In genomic region chr1:26122988-26123973, GRCh38 we compare ENCODE assay signal across 9 cellular contexts. TPM values are rescaled to one million over a fixed set of nuclear protein-coding genes. Genes with fewer than 3 reads are reported as not detected.
DNase-seq lines count a peak whose midpoint lies in the region; ATAC-seq and TF ChIP-seq lines count a peak whose summit lies in the region.
"Had no signal": no experiment of that assay in that cellular context is flagged by ENCODE, and none has a peak within 500 bp of the region (broad histone marks: within the 10 kb centered on the region; RNA-seq: fewer than 3 reads in every experiment).

No MANE protein-coding gene starts in this region.

- no peaks in the 10 kb centered on the region for H3K9me3 Mint-ChIP-seq in activated CD8-positive, alpha-beta memory T cell treated with anti-CD3 and anti-CD28 coated beads, Interleukin-2, amount 10 ng/mL, durations not matched to agents 7 days and 5 days (ENCODE audit: low read depth)

- no peaks in the 10 kb centered on the region for H3K27me3 ChIP-seq in effector memory CD4-positive, alpha-beta T cell (replicated peaks; ENCODE audit: control insufficient read depth, insufficient read depth, low read length, poor library complexity, severe bottlenecking)

- H3K4me3 ChIP-seq in effector memory CD4-positive, alpha-beta T cell (ENCODE audit: insufficient read depth, low read depth, low read length, poor library complexity, severe bottlenecking): no peak overlapping the region

- H3K9me3 ChIP-seq in effector memory CD4-positive, alpha-beta T cell (ENCODE audit: control insufficient read depth, low read length): no peaks in the 10 kb centered on the region

- H3K27me3 Mint-ChIP-seq in activated CD8-positive, alpha-beta memory T cell treated with anti-CD3 and anti-CD28 coated beads, Interleukin-2, amount 10 ng/mL, durations not matched to agents 7 days and 5 days: no peaks in the 10 kb centered on the region

- H3K4me1 ChIP-seq in effector memory CD4-positive, alpha-beta T cell (ENCODE audit: control insufficient read depth, insufficient read depth, low read length, poor library complexity, severe bottlenecking): peaks cover 18% of the 10 kb centered on the region

- peaks cover 18% of the 10 kb centered on the region for H3K36me3 ChIP-seq in effector memory CD4-positive, alpha-beta T cell (ENCODE audit: control insufficient read depth, insufficient read depth, low read length)

- CTCF ChIA-PET in activated CD8-positive, alpha-beta memory T cell treated with anti-CD3 and anti-CD28 coated beads, Interleukin-2, amount 10 ng/mL, durations not matched to agents 7 days and 5 days (lab: Charles Lee): interaction anchor here (1.0 to 7.6 kb wide), 14 partner anchors 12 to 294 kb away, joined by 3 to 66 read pairs (median 7); partner anchors contain the start of genes CEP85, PAFAH2, PDIK1L and ZNF593
- CTCF ChIA-PET in RWPE1 (lab: Yijun Ruan, JAX): interaction anchor here (0.6 to 0.9 kb wide), 4 partner anchors 16 to 231 kb away, joined by 4 to 10 read pairs (median 4); no protein-coding TSS in a partner anchor

- peak overlapping the region; percentile 85 for H3K27ac Mint-ChIP-seq in activated CD8-positive, alpha-beta memory T cell treated with anti-CD3 and anti-CD28 coated beads, Interleukin-2, amount 10 ng/mL, durations not matched to agents 7 days and 5 days

- H3K36me3 Mint-ChIP-seq in activated CD8-positive, alpha-beta memory T cell treated with anti-CD3 and anti-CD28 coated beads, Interleukin-2, amount 10 ng/mL, durations not matched to agents 7 days and 5 days: peaks cover 42% of the 10 kb centered on the region

- DNase-seq in activated CD8-positive, alpha-beta memory T cell treated with anti-CD3 and anti-CD28 coated beads, Interleukin-2, amount 10 ng/mL, durations not matched to agents 7 days and 5 days: peak; percentile 55
- no peak for DNase-seq in activated CD8-positive, alpha-beta memory T cell treated with anti-CD3 and anti-CD28 coated beads, Interleukin-2, amount 50 U/mL, for 48 hours
- DNase-seq in RWPE1 (ENCODE audit: low spot score) (peak; percentile 74), NCI-H2029 treated with DMSO at 0.1 percent for 48 hours (lab: John Stamatoyannopoulos, UW) (no peak), hypothalamus (lab: John Stamatoyannopoulos, UW) (no peak)
- no peak for DNase-seq in effector memory CD4-positive, alpha-beta T cell
- no peak for DNase-seq in stimulated activated naive CD8-positive, alpha-beta T cell treated with anti-CD3 and anti-CD28 coated beads, Interleukin-15, Interleukin-2, amounts not matched to agents 100 U/mL and 50 U/mL, for 24 hours

- peaks cover 72% of the 10 kb centered on the region for H3K4me1 Mint-ChIP-seq in activated CD8-positive, alpha-beta memory T cell treated with anti-CD3 and anti-CD28 coated beads, Interleukin-2, amount 10 ng/mL, durations not matched to agents 7 days and 5 days

- POLR2A ChIA-PET in RWPE1 (lab: Yijun Ruan, JAX; ENCODE audit: low non-redundant PET): no interaction called here

- peak; percentile 55 for ATAC-seq in activated CD8-positive, alpha-beta memory T cell treated with anti-CD3 and anti-CD28 coated beads, Interleukin-2, amount 10 ng/mL, durations not matched to agents 7 days and 5 days
- peak; percentile 83 for ATAC-seq in stimulated activated naive CD8-positive, alpha-beta T cell treated with anti-CD3 and anti-CD28 coated beads, Interleukin-15, Interleukin-2, amounts not matched to agents 100 U/mL and 50 U/mL, for 24 hours
- ATAC-seq in GM21423 (IDR thresholded peaks at IDR 0.05; ENCODE audit: unreplicated experiment): no peak

- TF ChIP-seq CTCF in RWPE1 (conservative IDR thresholded peaks at IDR 0.05; ENCODE audit: low read depth): no peak

- H3K27ac ChIP-seq in RWPE1: no peak overlapping the region
- peak overlapping the region; percentile 5 for H3K27ac ChIP-seq in effector memory CD4-positive, alpha-beta T cell (ENCODE audit: insufficient read depth, low read length, poor library complexity, severe bottlenecking)

- peak overlapping the region; percentile 22 for H3K4me3 Mint-ChIP-seq in activated CD8-positive, alpha-beta memory T cell treated with anti-CD3 and anti-CD28 coated beads, Interleukin-2, amount 10 ng/mL, durations not matched to agents 7 days and 5 days

RNA-seq across cellular contexts. Expression of gene PDIK1L, which starts 11.7 kb away (rescaled TPM):
- total RNA-seq in activated CD8-positive, alpha-beta memory T cell treated with anti-CD3 and anti-CD28 coated beads, Interleukin-2, amount 10 ng/mL, durations not matched to agents 7 days and 5 days: 10 to 100 TPM; 18.3 to 20.2 TPM

RNA-seq across cellular contexts. Expression of gene FAM110D, which starts 35.6 kb away (rescaled TPM):
- not detected for total RNA-seq in activated CD8-positive, alpha-beta memory T cell treated with anti-CD3 and anti-CD28 coated beads, Interleukin-2, amount 10 ng/mL, durations not matched to agents 7 days and 5 days
- total RNA-seq: mononuclear cell had no signal

RNA-seq across cellular contexts. Expression of gene C1orf232, which starts 45.5 kb away (rescaled TPM):
- not detected for total RNA-seq in activated CD8-positive, alpha-beta memory T cell treated with anti-CD3 and anti-CD28 coated beads, Interleukin-2, amount 10 ng/mL, durations not matched to agents 7 days and 5 days
- total RNA-seq: mononuclear cell had no signal

RNA-seq across cellular contexts. Expression of gene ZNF593, which starts 46.4 kb away (rescaled TPM):
- 10 to 100 TPM; 40.1 to 48.1 TPM for total RNA-seq in activated CD8-positive, alpha-beta memory T cell treated with anti-CD3 and anti-CD28 coated beads, Interleukin-2, amount 10 ng/mL, durations not matched to agents 7 days and 5 days

RNA-seq across cellular contexts. Expression of gene ZNF593OS, which starts 48.4 kb away (rescaled TPM):
- total RNA-seq in activated CD8-positive, alpha-beta memory T cell treated with anti-CD3 and anti-CD28 coated beads, Interleukin-2, amount 10 ng/mL, durations not matched to agents 7 days and 5 days: not detected
- total RNA-seq: mononuclear cell had no signal

Comparison
In these comparisons a context has a peak if more than half of its experiments do, and no peak if none do; other contexts are left out.
1. DNase-seq: peak in activated CD8-positive, alpha-beta memory T cell treated with anti-CD3 and anti-CD28 coated beads, Interleukin-2, amount 10 ng/mL, durations not matched to agents 7 days and 5 days (single experiment) and RWPE1 (single experiment); none in activated CD8-positive, alpha-beta memory T cell treated with anti-CD3 and anti-CD28 coated beads, Interleukin-2, amount 50 U/mL, for 48 hours (single experiment), effector memory CD4-positive, alpha-beta T cell (0 of 3), stimulated activated naive CD8-positive, alpha-beta T cell treated with anti-CD3 and anti-CD28 coated beads, Interleukin-15, Interleukin-2, amounts not matched to agents 100 U/mL and 50 U/mL, for 24 hours (single experiment), NCI-H2029 treated with DMSO at 0.1 percent for 48 hours (single experiment) and hypothalamus (0 of 51).